Comparison of ENCODE assay signal across 33 cellular contexts in genomic region chr2:224281374-224281773, GRCh38.
"Had no signal": no experiment of that assay in that cellular context is flagged by ENCODE, and none has a peak within 500 bp of the region (broad histone marks: within the 10 kb centered on the region; RNA-seq: fewer than 3 reads in every experiment).

No MANE protein-coding gene starts in this region.

- H3K36me3 ChIP-seq: MG63 had no signal

- H3K4me3 ChIP-seq: MG63 had no signal

- H3K27me3 ChIP-seq: MG63 had no signal

- DNase-seq: Karpas-422, Kasumi-1, MG63, MM.1S, MV-4-11, NCI-H1048, NCI-H1092, NCI-H1092 treated with DMSO at 0.1 percent for 48 hours, NCI-H1105, NCI-H1105 treated with DMSO at 0.1 percent for 48 hours, NCI-H1417, NCI-H1417 treated with DMSO at 0.1 percent for 48 hours, NCI-H1436, NCI-H1436 treated with DMSO at 0.1 percent for 48 hours, NCI-H146, NCI-H1694, NCI-H1694 treated with DMSO at 0.1 percent for 48 hours, NCI-H187, NCI-H187 treated with DMSO at 0.1 percent for 48 hours, NCI-H1930, NCI-H2029, NCI-H2029 treated with DMSO at 0.1 percent for 48 hours, NCI-H2081, NCI-H2081 treated with DMSO at 0.1 percent for 48 hours, NCI-H2107, NCI-H2171, NCI-H2171 treated with DMSO at 0.1 percent for 48 hours, NCI-H226, NCI-H345, NCI-H446, NCI-H446 treated with DMSO at 0.1 percent for 48 hours, NCI-H510A, NCI-H510A treated with DMSO at 0.1 percent for 48 hours had no signal

- H3K9me3 ChIP-seq: MG63 had no signal
